1 cellular context compared by ENCODE assay signal in genomic region chr1:26125382-26125781, GRCh38.
A peak's percentile ranks its signal among the peaks of the same experiment; 100 is the strongest.
TF ChIP-seq lines count a peak whose summit lies in the region.

No MANE protein-coding gene starts in this region.

TF ChIP-seq in K562, 482 proteins besides CTCF, POLR2A, EP300 and RAD21:
- TF ChIP-seq KLF10 (CRISPR knock-in tag; IDR thresholded peaks at IDR 0.05) (no peak), ZNF316 (IDR thresholded peaks at IDR 0.05) (peak; percentile 64; the same call in 1 of the 2 replicates), CBFB (CRISPR knock-in tag; IDR thresholded peaks at IDR 0.05) (no peak), ZNF384 (IDR thresholded peaks at IDR 0.05; ENCODE audit: low read depth, low read length) (peak; percentile 88), ZFX (CRISPR knock-in tag; IDR thresholded peaks at IDR 0.05) (peak; percentile 17; the same call in 1 of the 2 replicates), GTF2F1 (IDR thresholded peaks at IDR 0.05; ENCODE audit: low read depth, low read length) (no peak), NFYB (IDR thresholded peaks at IDR 0.05; ENCODE audit: extremely low read depth, insufficient read length) (no peak), KDM1A (IDR thresholded peaks at IDR 0.05) (no peak), PHF8 (IDR thresholded peaks at IDR 0.05; ENCODE audit: borderline replicate concordance, low read length) (no peak), HOXB6 (CRISPR knock-in tag; IDR thresholded peaks at IDR 0.05; ENCODE audit: borderline replicate concordance) (0 out of 2 replicates have a peak, but pooled peaks have one; percentile 22), ILK (tag; IDR thresholded peaks at IDR 0.05; ENCODE audit: borderline replicate concordance, low read depth) (no peak), RFX5 (IDR thresholded peaks at IDR 0.05; ENCODE audit: low read depth, low read length) (no peak)
- TF ChIP-seq, protein P1, sequence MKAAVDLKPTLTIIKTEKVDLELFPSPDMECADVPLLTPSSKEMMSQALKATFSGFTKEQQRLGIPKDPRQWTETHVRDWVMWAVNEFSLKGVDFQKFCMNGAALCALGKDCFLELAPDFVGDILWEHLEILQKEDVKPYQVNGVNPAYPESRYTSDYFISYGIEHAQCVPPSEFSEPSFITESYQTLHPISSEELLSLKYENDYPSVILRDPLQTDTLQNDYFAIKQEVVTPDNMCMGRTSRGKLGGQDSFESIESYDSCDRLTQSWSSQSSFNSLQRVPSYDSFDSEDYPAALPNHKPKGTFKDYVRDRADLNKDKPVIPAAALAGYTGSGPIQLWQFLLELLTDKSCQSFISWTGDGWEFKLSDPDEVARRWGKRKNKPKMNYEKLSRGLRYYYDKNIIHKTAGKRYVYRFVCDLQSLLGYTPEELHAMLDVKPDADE (conservative IDR thresholded peaks at IDR 0.05; ENCODE audit: control insufficient read depth, low read depth, low read length) = no peak
- TF ChIP-seq, protein P2, sequence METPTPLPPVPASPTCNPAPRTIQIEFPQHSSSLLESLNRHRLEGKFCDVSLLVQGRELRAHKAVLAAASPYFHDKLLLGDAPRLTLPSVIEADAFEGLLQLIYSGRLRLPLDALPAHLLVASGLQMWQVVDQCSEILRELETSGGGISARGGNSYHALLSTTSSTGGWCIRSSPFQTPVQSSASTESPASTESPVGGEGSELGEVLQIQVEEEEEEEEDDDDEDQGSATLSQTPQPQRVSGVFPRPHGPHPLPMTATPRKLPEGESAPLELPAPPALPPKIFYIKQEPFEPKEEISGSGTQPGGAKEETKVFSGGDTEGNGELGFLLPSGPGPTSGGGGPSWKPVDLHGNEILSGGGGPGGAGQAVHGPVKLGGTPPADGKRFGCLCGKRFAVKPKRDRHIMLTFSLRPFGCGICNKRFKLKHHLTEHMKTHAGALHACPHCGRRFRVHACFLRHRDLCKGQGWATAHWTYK (CRISPR knock-in tag; IDR thresholded peaks at IDR 0.05) = no peak
- TF ChIP-seq, protein P3, sequence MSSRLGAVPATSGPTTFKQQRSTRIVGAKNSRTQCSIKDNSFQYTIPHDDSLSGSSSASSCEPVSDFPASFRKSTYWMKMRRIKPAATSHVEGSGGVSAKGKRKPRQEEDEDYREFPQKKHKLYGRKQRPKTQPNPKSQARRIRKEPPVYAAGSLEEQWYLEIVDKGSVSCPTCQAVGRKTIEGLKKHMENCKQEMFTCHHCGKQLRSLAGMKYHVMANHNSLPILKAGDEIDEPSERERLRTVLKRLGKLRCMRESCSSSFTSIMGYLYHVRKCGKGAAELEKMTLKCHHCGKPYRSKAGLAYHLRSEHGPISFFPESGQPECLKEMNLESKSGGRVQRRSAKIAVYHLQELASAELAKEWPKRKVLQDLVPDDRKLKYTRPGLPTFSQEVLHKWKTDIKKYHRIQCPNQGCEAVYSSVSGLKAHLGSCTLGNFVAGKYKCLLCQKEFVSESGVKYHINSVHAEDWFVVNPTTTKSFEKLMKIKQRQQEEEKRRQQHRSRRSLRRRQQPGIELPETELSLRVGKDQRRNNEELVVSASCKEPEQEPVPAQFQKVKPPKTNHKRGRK (tag; IDR thresholded peaks at IDR 0.05) = 0 out of 2 replicates have a peak, but pooled peaks have one; percentile 53
- TF ChIP-seq, protein P4, sequence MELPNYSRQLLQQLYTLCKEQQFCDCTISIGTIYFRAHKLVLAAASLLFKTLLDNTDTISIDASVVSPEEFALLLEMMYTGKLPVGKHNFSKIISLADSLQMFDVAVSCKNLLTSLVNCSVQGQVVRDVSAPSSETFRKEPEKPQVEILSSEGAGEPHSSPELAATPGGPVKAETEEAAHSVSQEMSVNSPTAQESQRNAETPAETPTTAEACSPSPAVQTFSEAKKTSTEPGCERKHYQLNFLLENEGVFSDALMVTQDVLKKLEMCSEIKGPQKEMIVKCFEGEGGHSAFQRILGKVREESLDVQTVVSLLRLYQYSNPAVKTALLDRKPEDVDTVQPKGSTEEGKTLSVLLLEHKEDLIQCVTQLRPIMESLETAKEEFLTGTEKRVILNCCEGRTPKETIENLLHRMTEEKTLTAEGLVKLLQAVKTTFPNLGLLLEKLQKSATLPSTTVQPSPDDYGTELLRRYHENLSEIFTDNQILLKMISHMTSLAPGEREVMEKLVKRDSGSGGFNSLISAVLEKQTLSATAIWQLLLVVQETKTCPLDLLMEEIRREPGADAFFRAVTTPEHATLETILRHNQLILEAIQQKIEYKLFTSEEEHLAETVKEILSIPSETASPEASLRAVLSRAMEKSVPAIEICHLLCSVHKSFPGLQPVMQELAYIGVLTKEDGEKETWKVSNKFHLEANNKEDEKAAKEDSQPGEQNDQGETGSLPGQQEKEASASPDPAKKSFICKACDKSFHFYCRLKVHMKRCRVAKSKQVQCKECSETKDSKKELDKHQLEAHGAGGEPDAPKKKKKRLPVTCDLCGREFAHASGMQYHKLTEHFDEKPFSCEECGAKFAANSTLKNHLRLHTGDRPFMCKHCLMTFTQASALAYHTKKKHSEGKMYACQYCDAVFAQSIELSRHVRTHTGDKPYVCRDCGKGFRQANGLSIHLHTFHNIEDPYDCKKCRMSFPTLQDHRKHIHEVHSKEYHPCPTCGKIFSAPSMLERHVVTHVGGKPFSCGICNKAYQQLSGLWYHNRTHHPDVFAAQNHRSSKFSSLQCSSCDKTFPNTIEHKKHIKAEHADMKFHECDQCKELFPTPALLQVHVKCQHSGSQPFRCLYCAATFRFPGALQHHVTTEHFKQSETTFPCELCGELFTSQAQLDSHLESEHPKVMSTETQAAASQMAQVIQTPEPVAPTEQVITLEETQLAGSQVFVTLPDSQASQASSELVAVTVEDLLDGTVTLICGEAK (IDR thresholded peaks at IDR 0.05) = peak; percentile 92
- TF ChIP-seq, protein P4 (CRISPR knock-in tag; IDR thresholded peaks at IDR 0.05) = peak; percentile 60; the same call in 1 of the 2 replicates
- TF ChIP-seq, protein P5, sequence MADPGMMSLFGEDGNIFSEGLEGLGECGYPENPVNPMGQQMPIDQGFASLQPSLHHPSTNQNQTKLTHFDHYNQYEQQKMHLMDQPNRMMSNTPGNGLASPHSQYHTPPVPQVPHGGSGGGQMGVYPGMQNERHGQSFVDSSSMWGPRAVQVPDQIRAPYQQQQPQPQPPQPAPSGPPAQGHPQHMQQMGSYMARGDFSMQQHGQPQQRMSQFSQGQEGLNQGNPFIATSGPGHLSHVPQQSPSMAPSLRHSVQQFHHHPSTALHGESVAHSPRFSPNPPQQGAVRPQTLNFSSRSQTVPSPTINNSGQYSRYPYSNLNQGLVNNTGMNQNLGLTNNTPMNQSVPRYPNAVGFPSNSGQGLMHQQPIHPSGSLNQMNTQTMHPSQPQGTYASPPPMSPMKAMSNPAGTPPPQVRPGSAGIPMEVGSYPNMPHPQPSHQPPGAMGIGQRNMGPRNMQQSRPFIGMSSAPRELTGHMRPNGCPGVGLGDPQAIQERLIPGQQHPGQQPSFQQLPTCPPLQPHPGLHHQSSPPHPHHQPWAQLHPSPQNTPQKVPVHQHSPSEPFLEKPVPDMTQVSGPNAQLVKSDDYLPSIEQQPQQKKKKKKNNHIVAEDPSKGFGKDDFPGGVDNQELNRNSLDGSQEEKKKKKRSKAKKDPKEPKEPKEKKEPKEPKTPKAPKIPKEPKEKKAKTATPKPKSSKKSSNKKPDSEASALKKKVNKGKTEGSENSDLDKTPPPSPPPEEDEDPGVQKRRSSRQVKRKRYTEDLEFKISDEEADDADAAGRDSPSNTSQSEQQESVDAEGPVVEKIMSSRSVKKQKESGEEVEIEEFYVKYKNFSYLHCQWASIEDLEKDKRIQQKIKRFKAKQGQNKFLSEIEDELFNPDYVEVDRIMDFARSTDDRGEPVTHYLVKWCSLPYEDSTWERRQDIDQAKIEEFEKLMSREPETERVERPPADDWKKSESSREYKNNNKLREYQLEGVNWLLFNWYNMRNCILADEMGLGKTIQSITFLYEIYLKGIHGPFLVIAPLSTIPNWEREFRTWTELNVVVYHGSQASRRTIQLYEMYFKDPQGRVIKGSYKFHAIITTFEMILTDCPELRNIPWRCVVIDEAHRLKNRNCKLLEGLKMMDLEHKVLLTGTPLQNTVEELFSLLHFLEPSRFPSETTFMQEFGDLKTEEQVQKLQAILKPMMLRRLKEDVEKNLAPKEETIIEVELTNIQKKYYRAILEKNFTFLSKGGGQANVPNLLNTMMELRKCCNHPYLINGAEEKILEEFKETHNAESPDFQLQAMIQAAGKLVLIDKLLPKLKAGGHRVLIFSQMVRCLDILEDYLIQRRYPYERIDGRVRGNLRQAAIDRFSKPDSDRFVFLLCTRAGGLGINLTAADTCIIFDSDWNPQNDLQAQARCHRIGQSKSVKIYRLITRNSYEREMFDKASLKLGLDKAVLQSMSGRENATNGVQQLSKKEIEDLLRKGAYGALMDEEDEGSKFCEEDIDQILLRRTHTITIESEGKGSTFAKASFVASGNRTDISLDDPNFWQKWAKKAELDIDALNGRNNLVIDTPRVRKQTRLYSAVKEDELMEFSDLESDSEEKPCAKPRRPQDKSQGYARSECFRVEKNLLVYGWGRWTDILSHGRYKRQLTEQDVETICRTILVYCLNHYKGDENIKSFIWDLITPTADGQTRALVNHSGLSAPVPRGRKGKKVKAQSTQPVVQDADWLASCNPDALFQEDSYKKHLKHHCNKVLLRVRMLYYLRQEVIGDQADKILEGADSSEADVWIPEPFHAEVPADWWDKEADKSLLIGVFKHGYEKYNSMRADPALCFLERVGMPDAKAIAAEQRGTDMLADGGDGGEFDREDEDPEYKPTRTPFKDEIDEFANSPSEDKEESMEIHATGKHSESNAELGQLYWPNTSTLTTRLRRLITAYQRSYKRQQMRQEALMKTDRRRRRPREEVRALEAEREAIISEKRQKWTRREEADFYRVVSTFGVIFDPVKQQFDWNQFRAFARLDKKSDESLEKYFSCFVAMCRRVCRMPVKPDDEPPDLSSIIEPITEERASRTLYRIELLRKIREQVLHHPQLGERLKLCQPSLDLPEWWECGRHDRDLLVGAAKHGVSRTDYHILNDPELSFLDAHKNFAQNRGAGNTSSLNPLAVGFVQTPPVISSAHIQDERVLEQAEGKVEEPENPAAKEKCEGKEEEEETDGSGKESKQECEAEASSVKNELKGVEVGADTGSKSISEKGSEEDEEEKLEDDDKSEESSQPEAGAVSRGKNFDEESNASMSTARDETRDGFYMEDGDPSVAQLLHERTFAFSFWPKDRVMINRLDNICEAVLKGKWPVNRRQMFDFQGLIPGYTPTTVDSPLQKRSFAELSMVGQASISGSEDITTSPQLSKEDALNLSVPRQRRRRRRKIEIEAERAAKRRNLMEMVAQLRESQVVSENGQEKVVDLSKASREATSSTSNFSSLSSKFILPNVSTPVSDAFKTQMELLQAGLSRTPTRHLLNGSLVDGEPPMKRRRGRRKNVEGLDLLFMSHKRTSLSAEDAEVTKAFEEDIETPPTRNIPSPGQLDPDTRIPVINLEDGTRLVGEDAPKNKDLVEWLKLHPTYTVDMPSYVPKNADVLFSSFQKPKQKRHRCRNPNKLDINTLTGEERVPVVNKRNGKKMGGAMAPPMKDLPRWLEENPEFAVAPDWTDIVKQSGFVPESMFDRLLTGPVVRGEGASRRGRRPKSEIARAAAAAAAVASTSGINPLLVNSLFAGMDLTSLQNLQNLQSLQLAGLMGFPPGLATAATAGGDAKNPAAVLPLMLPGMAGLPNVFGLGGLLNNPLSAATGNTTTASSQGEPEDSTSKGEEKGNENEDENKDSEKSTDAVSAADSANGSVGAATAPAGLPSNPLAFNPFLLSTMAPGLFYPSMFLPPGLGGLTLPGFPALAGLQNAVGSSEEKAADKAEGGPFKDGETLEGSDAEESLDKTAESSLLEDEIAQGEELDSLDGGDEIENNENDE (IDR thresholded peaks at IDR 0.05; ENCODE audit: low read depth, low read length) = no peak
